Comparison of ENCODE assay signal across 9 cellular contexts in genomic region chr1:106113851-106114250, GRCh38.
"Had no signal": no experiment of that assay in that cellular context is flagged by ENCODE, and none has a peak within 500 bp of the region (broad histone marks: within the 10 kb centered on the region; RNA-seq: fewer than 3 reads in every experiment).

No MANE protein-coding gene starts in this region.

- H3K4me2 ChIP-seq: GM23338 had no signal

- H3K4me3 ChIP-seq: GM23248, GM23338, HAP-1 had no signal

- H3K9ac ChIP-seq: GM23248 had no signal

- H3K4me1 ChIP-seq: HAP-1 had no signal

- ATAC-seq: GM23338, HCT116 had no signal

- H3K4me3 Mint-ChIP-seq: GM23338, H9, HFFc6 had no signal

- H2AFZ ChIP-seq: GM23248, GM23338 had no signal

- DNase-seq: GM23248, GOT3, H7, H9, HCEC 1CT, HFFc6 had no signal

- H3K36me3 ChIP-seq: HAP-1 had no signal

- H3K27ac Mint-ChIP-seq: GM23338, H9, HFFc6 had no signal

- H3K9me3 ChIP-seq: HAP-1 had no signal

- H3K4me1 Mint-ChIP-seq: H9 had no signal

- H3K27ac ChIP-seq: GM23248 had no signal
